Comparison of ENCODE assay signal across 20 cellular contexts in the genomic region with DNA sequence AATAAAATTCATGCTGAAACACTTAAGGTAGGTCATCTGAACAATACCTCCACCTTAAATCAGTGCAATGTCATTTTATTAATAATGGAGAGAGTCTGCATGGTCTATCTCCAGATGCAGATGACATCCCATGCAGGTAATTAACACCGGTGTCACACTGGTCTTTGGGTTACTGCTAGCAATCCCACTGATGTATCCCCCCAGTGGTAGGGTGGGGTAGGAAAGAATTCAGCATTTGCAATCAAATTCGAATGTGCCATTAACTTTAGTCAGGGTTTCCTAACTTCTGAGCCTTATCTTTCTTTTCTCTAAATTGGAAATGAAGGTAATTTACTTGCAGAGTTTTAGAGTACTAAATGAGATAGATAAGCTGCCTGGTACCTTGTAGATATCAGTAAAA. TPM values are rescaled to one million over a fixed set of nuclear protein-coding genes. Genes with fewer than 3 reads are reported as not detected.
A peak's percentile ranks its signal among the peaks of the same experiment; 100 is the strongest.
DNase-seq lines count a peak whose midpoint lies in the region; ATAC-seq and TF ChIP-seq lines count a peak whose summit lies in the region.
"Had no signal": no experiment of that assay in that cellular context is flagged by ENCODE, and none has a peak within 500 bp of the region (broad histone marks: within the 10 kb centered on the region; RNA-seq: fewer than 3 reads in every experiment).

No MANE protein-coding gene starts in this region.

- H3K4me2 ChIP-seq in H9 (ENCODE audit: insufficient read depth, insufficient read length, low read length): no peak overlapping the region
- H3K4me2 ChIP-seq: A549, PC-9 had no signal

- no CpG with 5 or more reads among the region's 2 CpGs for WGBS in H9 (ENCODE audit: extremely low coverage, insufficient read length, low lambda C conversion rate)

- H2AK5ac ChIP-seq in H9 (ENCODE audit: insufficient read length, low read length): no peak overlapping the region

- no peak overlapping the region for H4K91ac ChIP-seq in H9 (ENCODE audit: insufficient read length, low read depth, low read length)

- H2BK120ac ChIP-seq in H9 (ENCODE audit: low read depth, low read length, poor library complexity, severe bottlenecking): no peak overlapping the region

- no peak overlapping the region for H3K23ac ChIP-seq in H9 (ENCODE audit: insufficient read length, low read depth, low read length)

- H3K4me1 ChIP-seq in H9 (ENCODE audit: insufficient read depth, low read length): no peaks in the 10 kb centered on the region
- H3K4me1 ChIP-seq: A549 had no signal

- H2BK12ac ChIP-seq in H9 (ENCODE audit: insufficient read length, low read depth, low read length): no peak overlapping the region

- POLR2A ChIA-PET in AG04450 (lab: Yijun Ruan, JAX): no interaction called here
- POLR2A ChIA-PET in WTC11 (lab: Charles Lee): no interaction called here

- H3K9me3 ChIP-seq in AG04450 (ENCODE audit: control insufficient read depth, insufficient read depth, low read length) (no peaks in the 10 kb centered on the region), H9 (ENCODE audit: control insufficient read depth, low read depth, low read length) (no peaks in the 10 kb centered on the region)
- H3K9me3 ChIP-seq: A549 had no signal

- H4K20me1 ChIP-seq in H9 (ENCODE audit: control insufficient read depth, insufficient read depth, insufficient read length): no peaks in the 10 kb centered on the region

- no peak overlapping the region for H3K4ac ChIP-seq in H9 (ENCODE audit: low read depth, low read length)

- H3K27me3 Mint-ChIP-seq in H9 (ENCODE audit: low read depth) (no peaks in the 10 kb centered on the region), WTC11 (ENCODE audit: low read depth) (no peaks in the 10 kb centered on the region)

- no peak overlapping the region for H2BK20ac ChIP-seq in H9 (ENCODE audit: low read depth, low read length, poor library complexity, severe bottlenecking)

- H3K9ac ChIP-seq in H9 (ENCODE audit: extremely low read depth, insufficient read length, low read length): no peak overlapping the region
- H3K9ac ChIP-seq: GM23248 had no signal

- CTCF ChIA-PET in AG04450 (lab: Charles Lee): no interaction called here
- CTCF ChIA-PET in WTC11 (lab: Charles Lee): no interaction called here

- H3K4me3 ChIP-seq in AG04450 (ENCODE audit: low read depth, low read length): no peak overlapping the region
- H3K4me3 ChIP-seq: A549, GM23248, K562, PC-9 had no signal

- no peak overlapping the region for H2BK15ac ChIP-seq in H9 (ENCODE audit: low read depth, low read length)

- H3K27me3 ChIP-seq in AG04450 (ENCODE audit: control insufficient read depth, insufficient read depth, low read length) (no peaks in the 10 kb centered on the region), H9 (ENCODE audit: insufficient read depth, low read length) (no peaks in the 10 kb centered on the region)

- H3K9me3 Mint-ChIP-seq in H9: no peaks in the 10 kb centered on the region
- no peaks in the 10 kb centered on the region for H3K9me3 Mint-ChIP-seq in WTC11

- H3K18ac ChIP-seq in H9 (ENCODE audit: insufficient read length, low read depth, low read length): no peak overlapping the region

- no peak overlapping the region for H3K56ac ChIP-seq in H9 (ENCODE audit: insufficient read length, low read depth, low read length)

- H3K36me3 Mint-ChIP-seq in H9 (ENCODE audit: insufficient read depth in 1 of 3, low read depth in 3 of 3) (peaks cover 12 to 69% (median 55%) of the 10 kb centered on the region in 3 experiments; a peak in 6 of 7 replicates), WTC11 (peaks cover 47% of the 10 kb centered on the region)

- H3T11ph ChIP-seq in H9 (ENCODE audit: low read length): no peak overlapping the region

- H4K8ac ChIP-seq in H9 (replicated peaks; ENCODE audit: insufficient read length, low read depth, low read length): no peak overlapping the region

- H2AFZ ChIP-seq in H9 (ENCODE audit: low read length): no peak overlapping the region
- H2AFZ ChIP-seq: GM23248, PC-9 had no signal

- no peaks in the 10 kb centered on the region for H3K79me1 ChIP-seq in H9 (ENCODE audit: insufficient read depth, low read depth, low read length, poor library complexity, severe bottlenecking)

- ATAC-seq in WTC11: peak; percentile 18; the same call in 1 of the 2 replicates
- no peak for ATAC-seq in GM18519 (IDR thresholded peaks at IDR 0.05; ENCODE audit: low FRiP score, unreplicated experiment)
- no peak for ATAC-seq in HG03280 (IDR thresholded peaks at IDR 0.05; ENCODE audit: unreplicated experiment)
- ATAC-seq: A549, K562 had no signal

- H3K4me1 Mint-ChIP-seq in H9: no peaks in the 10 kb centered on the region
- no peaks in the 10 kb centered on the region for H3K4me1 Mint-ChIP-seq in WTC11

- TF ChIP-seq CTCF in AG04450 (IDR thresholded peaks at IDR 0.05; ENCODE audit: low read depth, low read length) (0 out of 2 replicates have a peak, but pooled peaks have one; percentile 4), H9 (conservative IDR thresholded peaks at IDR 0.05) (peak; percentile 47; the same call in 2 of the 3 replicates), WTC11 (IDR thresholded peaks at IDR 0.05) (no peak)

- no peak overlapping the region for H3K4me3 Mint-ChIP-seq in H9
- no peak overlapping the region for H3K4me3 Mint-ChIP-seq in WTC11

- no peak overlapping the region for H3K27ac ChIP-seq in AG04450 (ENCODE audit: low read depth, low read length)
- no peak overlapping the region for H3K27ac ChIP-seq in H9 (ENCODE audit: insufficient read length, low read depth, low read length)
- H3K27ac ChIP-seq: A549, C4-2B, GM23248, PC-9, RWPE1 had no signal

- H3K79me2 ChIP-seq in H9 (ENCODE audit: insufficient read depth, low read length): no peaks in the 10 kb centered on the region

- no peak overlapping the region for H3K14ac ChIP-seq in H9 (ENCODE audit: insufficient read depth, low read length)

- no peak overlapping the region for H3K27ac Mint-ChIP-seq in H9
- no peak overlapping the region for H3K27ac Mint-ChIP-seq in WTC11

- H2BK5ac ChIP-seq in H9 (ENCODE audit: insufficient read length, low read length): no peak overlapping the region

- no peaks in the 10 kb centered on the region for H3K23me2 ChIP-seq in H9 (ENCODE audit: insufficient read length, low read depth, low read length, poor library complexity, severe bottlenecking)

- no peak overlapping the region for H4K5ac ChIP-seq in H9 (ENCODE audit: insufficient read length, low read depth, low read length)

- DNase-seq in AG04450 (ENCODE audit: low read depth, low spot score) (no peak), H9 (no peak), WTC11 (ENCODE audit: low spot score) (no peak), iPS-NIHi7 (ENCODE audit: extremely low spot score) (peak; percentile 23), HT-29 (ENCODE audit: low spot score) (no peak), H4 (ENCODE audit: low spot score) (no peak)
- DNase-seq: DMS79, GM23248, NCI-H1694 treated with DMSO at 0.1 percent for 48 hours, NCI-H2227 treated with DMSO at 0.1 percent for 48 hours, NCI-H510A treated with DMSO at 0.1 percent for 48 hours, NCI-H774, PC-9, SIG-M5 had no signal

TF ChIP-seq in WTC11, 78 proteins besides CTCF, POLR2A, EP300 and RAD21 (continues in another document):
- TF ChIP-seq ZNF219 (CRISPR knock-in tag; IDR thresholded peaks at IDR 0.05; ENCODE audit: borderline replicate concordance) (no peak), SMAD3 (CRISPR knock-in tag; IDR thresholded peaks at IDR 0.05; ENCODE audit: borderline replicate concordance) (no peak), ELF4 (CRISPR knock-in tag; IDR thresholded peaks at IDR 0.05; ENCODE audit: low read depth) (no peak), ZNF121 (CRISPR knock-in tag; IDR thresholded peaks at IDR 0.05) (no peak)

RNA-seq across cellular contexts. Expression of gene KIF15, which starts 44.4 kb away (rescaled TPM):
- 2.1 and 3.6 TPM in 2 replicates for polyA plus RNA-seq in AG04450 (2011; rRNA removed)
- 2.1 and 4.3 TPM in 2 replicates for polyA minus RNA-seq in AG04450 (2011; rRNA and poly(A)+ RNA removed)
- total RNA-seq in H9 (2021) (25.0 and 25.8 TPM in 2 replicates), WTC11 (2021) (18.4 to 23.7 TPM (median 21.1 TPM) in 3 replicates)
- 4.9 and 5.5 TPM in 2 replicates for total RNA-seq in HT-29 (2014; rRNA removed; shearing (Covaris generic))
- 11.1 and 15.7 TPM in 2 replicates for total RNA-seq in H4 (2014; rRNA removed; shearing (Covaris generic))

RNA-seq across cellular contexts. Expression of gene KIAA1143, which starts 44.5 kb away (rescaled TPM):
- 14.0 and 19.6 TPM in 2 replicates for polyA plus RNA-seq in AG04450 (2011; rRNA removed)
- polyA minus RNA-seq in AG04450 (2011; rRNA and poly(A)+ RNA removed): 12.9 and 19.1 TPM in 2 replicates
- total RNA-seq in H9 (2021) (47.0 and 47.4 TPM in 2 replicates), WTC11 (2021) (41.9 to 55.6 TPM (median 45.4 TPM) in 3 replicates)
- 7.4 and 8.6 TPM in 2 replicates for total RNA-seq in HT-29 (2014; rRNA removed; shearing (Covaris generic))
- total RNA-seq in H4 (2014; rRNA removed; shearing (Covaris generic)): 10.4 and 10.6 TPM in 2 replicates

RNA-seq across cellular contexts. Expression of gene TMEM42, which starts 55.8 kb away (rescaled TPM):
- polyA plus RNA-seq in AG04450 (2011; rRNA removed): 25.7 TPM in 2 replicates
- 11.6 and 15.0 TPM in 2 replicates for polyA minus RNA-seq in AG04450 (2011; rRNA and poly(A)+ RNA removed)
- 11.8 and 12.2 TPM in 2 replicates for total RNA-seq in H9 (2021)
- total RNA-seq in WTC11 (2021): 15.0 to 20.1 TPM (median 16.6 TPM) in 3 replicates
- 8.8 and 9.3 TPM in 2 replicates for total RNA-seq in HT-29 (2014; rRNA removed; shearing (Covaris generic))
- total RNA-seq in H4 (2014; rRNA removed; shearing (Covaris generic)): 4.3 and 5.4 TPM in 2 replicates
